Comparison of ENCODE assay signal across 8 cellular contexts in the genomic region with DNA sequence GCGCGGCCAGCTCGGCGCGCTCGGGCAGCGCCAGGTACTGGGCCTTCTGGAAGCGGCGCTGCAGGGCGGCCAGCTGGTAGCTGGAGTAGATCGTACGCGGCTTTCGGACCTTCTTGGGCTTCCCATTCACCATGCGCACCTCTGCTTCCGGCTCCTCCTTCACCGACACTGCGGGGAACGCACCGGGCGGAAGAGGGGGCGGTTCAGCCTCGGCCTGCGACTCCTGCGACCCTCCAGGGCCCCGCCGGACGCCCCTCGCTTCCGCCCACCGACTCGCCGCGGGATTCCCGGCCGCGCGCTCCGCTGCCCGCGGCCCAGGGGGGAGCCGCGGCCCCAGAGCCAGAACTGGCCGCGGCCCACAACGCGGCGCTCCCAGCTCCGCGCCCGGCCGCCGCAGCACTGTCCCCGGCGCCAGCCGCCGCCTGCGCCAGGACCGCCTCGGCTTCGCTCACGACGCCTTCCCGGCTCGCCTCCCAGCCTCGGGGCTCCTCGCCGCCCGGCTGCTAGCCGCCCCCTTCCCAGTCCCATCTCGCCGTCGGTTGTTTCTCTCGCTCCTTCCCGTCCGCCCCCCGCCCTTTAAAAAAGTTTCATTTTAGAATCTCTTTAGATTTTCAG. TPM values are rescaled to one million over a fixed set of nuclear protein-coding genes. Genes with fewer than 3 reads are reported as not detected.
DNase-seq lines count a peak whose midpoint lies in the region; ATAC-seq and TF ChIP-seq lines count a peak whose summit lies in the region.
"Had no signal": no experiment of that assay in that cellular context is flagged by ENCODE, and none has a peak within 500 bp of the region (broad histone marks: within the 10 kb centered on the region; RNA-seq: fewer than 3 reads in every experiment).

No MANE protein-coding gene starts in this region.

- H3K79me1 ChIP-seq in H9 (ENCODE audit: insufficient read depth, low read depth, low read length, poor library complexity, severe bottlenecking), result no peaks in the 10 kb centered on the region

- peak overlapping the region; percentile 60 for H3K4me2 ChIP-seq in H9 (ENCODE audit: insufficient read depth, insufficient read length, low read length)

- H4K91ac ChIP-seq in H9 (ENCODE audit: insufficient read length, low read depth, low read length), result no peak overlapping the region

- CTCF ChIA-PET in activated B cell treated with CpG ODN at 0.5 μM for 24 hours (lab: Charles Lee), result interaction anchor here (0.6 to 5.9 kb wide), 3 partner anchors 100 to 775 kb away, joined by 3 to 104 read pairs (median 3); no protein-coding TSS in a partner anchor

- peak overlapping the region; percentile 32 for H3K4me3 ChIP-seq in fibroblast of villous mesenchyme (ENCODE audit: low read depth, low read length)

- H3K27ac Mint-ChIP-seq in H9 (no peak overlapping the region; a peak in 1 of 7 replicates), activated B cell treated with CpG ODN at 0.5 μM for 24 hours (no peak overlapping the region)

- intact Hi-C loops in activated B cell treated with CpG ODN at 0.5 μM for 24 hours (cut with micrococcal nuclease), result loop anchor here (2.0 kb wide), 1 partner anchor 25 kb away; the partner anchor contains the start of gene DLX4

- no peaks in the 10 kb centered on the region for H3K79me2 ChIP-seq in H9 (ENCODE audit: insufficient read depth, low read length)

- H3K23me2 ChIP-seq in H9 (ENCODE audit: insufficient read length, low read depth, low read length, poor library complexity, severe bottlenecking), result peaks cover 11% of the 10 kb centered on the region

- no peak overlapping the region for H3K14ac ChIP-seq in H9 (ENCODE audit: insufficient read depth, low read length)

- POLR2A ChIA-PET in activated B cell treated with CpG ODN at 0.5 μM for 24 hours (lab: Charles Lee), result no interaction called here

- H3K27me3 Mint-ChIP-seq in H9 (ENCODE audit: low read depth) (peaks cover 97% of the 10 kb centered on the region), activated B cell treated with CpG ODN at 0.5 μM for 24 hours (peaks cover 76% of the 10 kb centered on the region)

- no peak overlapping the region for H3K56ac ChIP-seq in H9 (ENCODE audit: insufficient read length, low read depth, low read length)

- H3K4ac ChIP-seq in H9 (ENCODE audit: low read depth, low read length), result no peak overlapping the region

- H2BK12ac ChIP-seq in H9 (ENCODE audit: insufficient read length, low read depth, low read length), result no peak overlapping the region

- no peak overlapping the region for H4K5ac ChIP-seq in H9 (ENCODE audit: insufficient read length, low read depth, low read length)

- no peak overlapping the region for H2BK20ac ChIP-seq in H9 (ENCODE audit: low read depth, low read length, poor library complexity, severe bottlenecking)

- no peak overlapping the region for H3K23ac ChIP-seq in H9 (ENCODE audit: insufficient read length, low read depth, low read length)

- H2AK5ac ChIP-seq in H9 (ENCODE audit: insufficient read length, low read length), result no peak overlapping the region

- H3K27ac ChIP-seq in H9 (ENCODE audit: insufficient read length, low read depth, low read length), result no peak overlapping the region

- no peak overlapping the region for H3K18ac ChIP-seq in H9 (ENCODE audit: insufficient read length, low read depth, low read length)

- H3K4me3 Mint-ChIP-seq in H9 (peak overlapping the region; percentile 55 to 80), activated B cell treated with CpG ODN at 0.5 μM for 24 hours (peak overlapping the region; percentile 74)

- H3K4me1 Mint-ChIP-seq in H9 (peaks cover 28 to 40% of the 10 kb centered on the region in 2 experiments), activated B cell treated with CpG ODN at 0.5 μM for 24 hours (peaks cover 35% of the 10 kb centered on the region)

- TF ChIP-seq CTCF in H9 (conservative IDR thresholded peaks at IDR 0.05), result no peak
- TF ChIP-seq CTCF in activated B cell treated with CpG ODN at 0.5 μM for 24 hours (IDR thresholded peaks at IDR 0.05), result no peak
- no peak for TF ChIP-seq CTCF in fibroblast of villous mesenchyme (IDR thresholded peaks at IDR 0.05; ENCODE audit: insufficient read depth, low read depth, low read length)
- TF ChIP-seq CTCF in omental fat pad (IDR thresholded peaks at IDR 0.05), result no peak

- H2BK120ac ChIP-seq in H9 (ENCODE audit: low read depth, low read length, poor library complexity, severe bottlenecking), result no peak overlapping the region

- H2AFZ ChIP-seq in H9 (ENCODE audit: low read length), result no peak overlapping the region

- H3K9me3 Mint-ChIP-seq in H9 (peaks cover 6 to 10% of the 10 kb centered on the region in 2 experiments; a peak in 4 of 5 replicates), activated B cell treated with CpG ODN at 0.5 μM for 24 hours (no peaks in the 10 kb centered on the region)

- H4K20me1 ChIP-seq in H9 (ENCODE audit: control insufficient read depth, insufficient read depth, insufficient read length), result peaks cover 5% of the 10 kb centered on the region

- no peak overlapping the region for H3K9ac ChIP-seq in H9 (ENCODE audit: extremely low read depth, insufficient read length, low read length)

- ATAC-seq in activated B cell treated with CpG ODN at 0.5 μM for 24 hours (ENCODE audit: low read depth) (no peak), omental fat pad (ENCODE audit: low FRiP score) (peak; percentile 34), HG03521 (IDR thresholded peaks at IDR 0.05; ENCODE audit: unreplicated experiment) (no peak)

- H3K9me3 ChIP-seq in H9 (ENCODE audit: control insufficient read depth, low read depth, low read length), result no peaks in the 10 kb centered on the region

- no peak overlapping the region for H2BK15ac ChIP-seq in H9 (ENCODE audit: low read depth, low read length)

- H3K36me3 Mint-ChIP-seq in H9 (ENCODE audit: insufficient read depth in 1 of 3, low read depth in 3 of 3) (peaks cover 0 to 3% (median 2%) of the 10 kb centered on the region in 3 experiments; a peak in 3 of 7 replicates), activated B cell treated with CpG ODN at 0.5 μM for 24 hours (ENCODE audit: low read depth) (no peaks in the 10 kb centered on the region)

- no peak overlapping the region for H2BK5ac ChIP-seq in H9 (ENCODE audit: insufficient read length, low read length)

- no peaks in the 10 kb centered on the region; the same call in 1 of the 2 replicates for H3K4me1 ChIP-seq in H9 (ENCODE audit: insufficient read depth, low read length)

- H4K8ac ChIP-seq in H9 (replicated peaks; ENCODE audit: insufficient read length, low read depth, low read length), result no peak overlapping the region

- peaks cover 63% of the 10 kb centered on the region for H3K27me3 ChIP-seq in H9 (ENCODE audit: insufficient read depth, low read length)

- DNase-seq in H9, result peak; percentile 86
- DNase-seq in activated B cell treated with CpG ODN at 0.5 μM for 24 hours, result peak; percentile 30
- no peak for DNase-seq in fibroblast of villous mesenchyme (ENCODE audit: low read depth)
- DNase-seq in omental fat pad (ENCODE audit: low spot score), result no peak
- DNase-seq in hypothalamus (lab: John Stamatoyannopoulos, UW), result no peak
- DNase-seq in nucleus accumbens (lab: John Stamatoyannopoulos, UW), result no peak

- WGBS in H9 (ENCODE audit: extremely low coverage, insufficient read length, low lambda C conversion rate), result no CpG with 5 or more reads among the region's 77 CpGs

- no peak overlapping the region for H3T11ph ChIP-seq in H9 (ENCODE audit: low read length)

RNA-seq across cellular contexts. Expression of gene DLX3, which starts 1.5 kb away (rescaled TPM):
- total RNA-seq in H9 (2021) (1.1 and 1.2 TPM in 2 replicates), activated B cell treated with CpG ODN at 0.5 μM for 24 hours (not detected in 2 replicates), fibroblast of villous mesenchyme (not detected in 2 replicates), omental fat pad (under 1 TPM in 1 of 4 donors, not detected in 3; 0.28 TPM)
- total RNA-seq: SK-MEL-5 had no signal

RNA-seq across cellular contexts. Expression of gene DLX4, which starts 24.5 kb away (rescaled TPM):
- total RNA-seq in H9 (2021), result 1.7 and 2.5 TPM in 2 replicates
- total RNA-seq in activated B cell treated with CpG ODN at 0.5 μM for 24 hours, result 0.42 TPM in 2 replicates
- not detected in 2 replicates for total RNA-seq in fibroblast of villous mesenchyme
- total RNA-seq in omental fat pad, result under 1 TPM in 1 of 4 donors, not detected in 3; 0.37 TPM

Comparison
In these comparisons a context has a peak if more than half of its experiments do, and no peak if none do; other contexts are left out.
1. DNase-seq: peak in H9 (single experiment) and activated B cell treated with CpG ODN at 0.5 μM for 24 hours (single experiment); none in fibroblast of villous mesenchyme (single experiment), omental fat pad (single experiment), hypothalamus (0 of 51) and nucleus accumbens (0 of 56).